Comparison of ENCODE assay signal across 1 cellular context in genomic region chr12:99131761-99132199, GRCh38.
TF ChIP-seq lines count a peak whose summit lies in the region.

No MANE protein-coding gene starts in this region.

TF ChIP-seq in GM23338, 12 proteins besides CTCF, POLR2A, EP300 and RAD21:
- TF ChIP-seq ZNF462 (CRISPR knock-in tag; IDR thresholded peaks at IDR 0.05) (peak; percentile 17; the same call in 1 of the 2 replicates), NANOG (IDR thresholded peaks at IDR 0.05; ENCODE audit: borderline replicate concordance) (no peak)
